ENCODE assay signal across 8 cellular contexts in genomic region chr21:15065381-15066230, GRCh38. TPM values are rescaled to one million over a fixed set of nuclear protein-coding genes. Genes with fewer than 3 reads are reported as not detected.
DNase-seq lines count a peak whose midpoint lies in the region; ATAC-seq and TF ChIP-seq lines count a peak whose summit lies in the region.

No MANE protein-coding gene starts in this region.

- TF ChIP-seq POLR2A in prostate gland (IDR thresholded peaks at IDR 0.05) (peak; percentile 43), upper lobe of left lung (IDR thresholded peaks at IDR 0.05) (peak in 3 of 4 donors; percentile 39 to 76 (median 67))

- TF ChIP-seq EP300 in upper lobe of left lung (IDR thresholded peaks at IDR 0.05) = no peak

- H3K36me3 ChIP-seq in prostate gland = no peaks in the 10 kb centered on the region
- no peaks in the 10 kb centered on the region for H3K36me3 ChIP-seq in upper lobe of left lung

- H3K9me3 ChIP-seq in right cardiac atrium (ENCODE audit: control insufficient read depth, low read length) (no peaks in the 10 kb centered on the region), prostate gland (no peaks in the 10 kb centered on the region), upper lobe of left lung (no peaks in the 10 kb centered on the region)

- TF ChIP-seq CTCF in prostate gland (IDR thresholded peaks at IDR 0.05) (no peak), upper lobe of left lung (IDR thresholded peaks at IDR 0.05) (no peak)

- H3K27me3 ChIP-seq in right cardiac atrium (ENCODE audit: control insufficient read depth, insufficient read depth) = no peaks in the 10 kb centered on the region
- H3K27me3 ChIP-seq in prostate gland (replicated peaks; ENCODE audit: insufficient read depth) = no peaks in the 10 kb centered on the region
- H3K27me3 ChIP-seq in upper lobe of left lung = no peaks in the 10 kb centered on the region

- peak overlapping the region; percentile 90 for H3K4me3 ChIP-seq in right cardiac atrium (ENCODE audit: low read length)
- peak overlapping the region; percentile 88 to 97 for H3K4me3 ChIP-seq in prostate gland
- peak overlapping the region; percentile 78 to 90 (median 84) for H3K4me3 ChIP-seq in upper lobe of left lung

- peak; percentile 30 for ATAC-seq in GM18502 (IDR thresholded peaks at IDR 0.05; ENCODE audit: poor library complexity, unreplicated experiment)
- peak; percentile 83 to 87 for ATAC-seq in right cardiac atrium
- peak; percentile 78 to 85 for ATAC-seq in upper lobe of left lung (ENCODE audit: low FRiP score in 2 of 2)

- H3K4me1 ChIP-seq in right cardiac atrium (ENCODE audit: control insufficient read depth, insufficient read depth, low read length) (no peaks in the 10 kb centered on the region), prostate gland (replicated peaks) (no peaks in the 10 kb centered on the region), upper lobe of left lung (peaks cover 16 to 32% (median 23%) of the 10 kb centered on the region in 4 donors)

- H3K27ac ChIP-seq in right cardiac atrium (ENCODE audit: low read length) (peak overlapping the region; percentile 88), prostate gland (peak overlapping the region; percentile 96), upper lobe of left lung (peak overlapping the region; percentile 96 to 99 (median 98))

- DNase-seq in HuH-7 (ENCODE audit: low spot score) (peak; percentile 49), T-helper 22 cell (ENCODE audit: low read depth) (peak; percentile 48), anterior cingulate cortex (lab: John Stamatoyannopoulos, UW) (peak; percentile 20 to 92 (median 71)), right cardiac atrium (peak; percentile 84 to 93 (median 93)), prostate gland (ENCODE audit: low spot score) (peak; percentile 75), upper lobe of left lung (peak; percentile 79 to 92), DMS79 treated with DMSO at 0.1 percent for 48 hours (lab: John Stamatoyannopoulos, UW) (no peak)

- WGBS in right cardiac atrium = under 1% methylated on average over 41 of the region's 41 CpGs
- 0% methylated on average over 41 of the region's 41 CpGs for WGBS in prostate gland
- 0% methylated on average over 31 to 36 of the region's 41 CpGs for WGBS in upper lobe of left lung, 2 donors

- intact Hi-C loops in right cardiac atrium (cut with DNase I) (loop anchor here in 3 of 4 donors (5.0 to 10.0 kb wide), 5 partner anchors 139 to 419 kb away; no protein-coding TSS in a partner anchor), prostate gland (cut with DNase I) (loop anchor here (2.0 to 10.0 kb wide), 5 partner anchors 57 to 681 kb away; partner anchors contain the start of gene HSPA13)

RNA-seq across cellular contexts. Expression of gene NRIP1, which starts 0.8 kb away (rescaled TPM):
- 10 to 100 TPM; 19.7 to 33.4 (median 21.9) TPM for total RNA-seq in right cardiac atrium
- 4.1 TPM for polyA plus RNA-seq in right cardiac atrium
- 10 to 100 TPM; 29.3 to 43.1 TPM for total RNA-seq in prostate gland
- total RNA-seq in upper lobe of left lung = 10 to 100 TPM; 10.5 to 47.2 (median 34.8) TPM

Comparison
In these comparisons a context has a peak if more than half of its experiments do, and no peak if none do; other contexts are left out.
1. ATAC-seq: peak in every context shown above with its lines; median percentile 85 in right cardiac atrium; 82 in upper lobe of left lung; 30 in GM18502.